ENCODE assay signal across 10 cellular contexts in genomic region chr1:153805929-153806750, GRCh38. TPM values are rescaled to one million over a fixed set of nuclear protein-coding genes. Genes with fewer than 3 reads are reported as not detected.
DNase-seq lines count a peak whose midpoint lies in the region; ATAC-seq, FAIRE-seq and TF ChIP-seq lines count a peak whose summit lies in the region.
"Had no signal": no experiment of that assay in that cellular context is flagged by ENCODE, and none has a peak within 500 bp of the region (broad histone marks: within the 10 kb centered on the region; RNA-seq: fewer than 3 reads in every experiment).

No MANE protein-coding gene starts in this region.

- peak overlapping the region; percentile 84 for H3K27ac ChIP-seq in left ventricle myocardium inferior (replicated peaks)

- ATAC-seq in HG03442 (IDR thresholded peaks at IDR 0.05; ENCODE audit: unreplicated experiment) (no peak), GM21381 (IDR thresholded peaks at IDR 0.05; ENCODE audit: unreplicated experiment) (no peak)

- H3K4me1 ChIP-seq in left ventricle myocardium inferior, result peaks cover 42% of the 10 kb centered on the region

- H3K36me3 ChIP-seq in left ventricle myocardium inferior, result peaks cover 36% of the 10 kb centered on the region

- H3K4me1 Mint-ChIP-seq in activated naive CD4-positive, alpha-beta T cell treated with anti-CD3 and anti-CD28 coated beads, Interleukin-2, amount 50 U/mL, for 24 hours, result peaks cover 38% of the 10 kb centered on the region
- H3K4me1 Mint-ChIP-seq in type B pancreatic cell (ENCODE audit: unreplicated experiment), result no peaks in the 10 kb centered on the region

- TF ChIP-seq CTCF in left ventricle myocardium inferior (IDR thresholded peaks at IDR 0.05; ENCODE audit: borderline replicate concordance) (no peak), type B pancreatic cell (conservative IDR thresholded peaks at IDR 0.05) (no peak)

- no peak for FAIRE-seq in urothelium cell line (lab: Jason Lieb, UNC)
- FAIRE-seq: D721Med had no signal

- H3K9me3 Mint-ChIP-seq in activated naive CD4-positive, alpha-beta T cell treated with anti-CD3 and anti-CD28 coated beads, Interleukin-2, amount 50 U/mL, for 24 hours, result no peaks in the 10 kb centered on the region
- no peaks in the 10 kb centered on the region for H3K9me3 Mint-ChIP-seq in type B pancreatic cell

- DNase-seq in activated naive CD4-positive, alpha-beta T cell (lab: John Stamatoyannopoulos, UW), result no peak
- peak; percentile 46 for DNase-seq in SKM-1 treated with dmso at 0.1 percent for 144 hours (lab: John Stamatoyannopoulos, UW; ENCODE audit: unreplicated experiment)
- no peak for DNase-seq in left ventricle myocardium inferior
- DNase-seq in type B pancreatic cell (ENCODE audit: extremely low spot score, unreplicated experiment), result no peak
- DNase-seq in urothelium cell line (ENCODE audit: low spot score), result no peak
- DNase-seq: NCI-H2227 treated with DMSO at 0.1 percent for 48 hours had no signal

- no peaks in the 10 kb centered on the region for H3K27me3 ChIP-seq in left ventricle myocardium inferior (ENCODE audit: low read depth)

- intact Hi-C loops in left ventricle myocardium inferior (cut with micrococcal nuclease), result no loop called here

- peak overlapping the region; percentile 77 for H3K4me3 Mint-ChIP-seq in activated naive CD4-positive, alpha-beta T cell treated with anti-CD3 and anti-CD28 coated beads, Interleukin-2, amount 50 U/mL, for 24 hours
- no peak overlapping the region for H3K4me3 Mint-ChIP-seq in type B pancreatic cell

- H3K9me3 ChIP-seq in left ventricle myocardium inferior (replicated peaks), result no peaks in the 10 kb centered on the region

- H3K36me3 Mint-ChIP-seq in activated naive CD4-positive, alpha-beta T cell treated with anti-CD3 and anti-CD28 coated beads, Interleukin-2, amount 50 U/mL, for 24 hours, result peaks cover 9% of the 10 kb centered on the region
- peaks cover 9% of the 10 kb centered on the region for H3K36me3 Mint-ChIP-seq in type B pancreatic cell

- H3K27ac Mint-ChIP-seq in activated naive CD4-positive, alpha-beta T cell treated with anti-CD3 and anti-CD28 coated beads, Interleukin-2, amount 50 U/mL, for 24 hours, result peak overlapping the region; percentile 88
- H3K27ac Mint-ChIP-seq in type B pancreatic cell, result peak overlapping the region; percentile 1

- no peaks in the 10 kb centered on the region for H3K27me3 Mint-ChIP-seq in activated naive CD4-positive, alpha-beta T cell treated with anti-CD3 and anti-CD28 coated beads, Interleukin-2, amount 50 U/mL, for 24 hours
- H3K27me3 Mint-ChIP-seq in type B pancreatic cell, result no peaks in the 10 kb centered on the region

- no peak overlapping the region for H3K4me3 ChIP-seq in left ventricle myocardium inferior

RNA-seq across cellular contexts. Expression of gene SLC27A3, which starts 30.9 kb away (rescaled TPM):
- total RNA-seq in left ventricle myocardium inferior, result 10.5 TPM
- 20.6 and 22.1 TPM in 2 replicates for total RNA-seq in type B pancreatic cell (ENCODE audit: low replicate concordance)
